8 cellular contexts compared by ENCODE assay signal in genomic region chr11:63680842-63681207, GRCh38. TPM values are rescaled to one million over a fixed set of nuclear protein-coding genes. Genes with fewer than 3 reads are reported as not detected.
DNase-seq lines count a peak whose midpoint lies in the region; ATAC-seq and TF ChIP-seq lines count a peak whose summit lies in the region.

No MANE protein-coding gene starts in this region.

- peak overlapping the region; percentile 86 to 88 (median 88) for H3K4me3 Mint-ChIP-seq in T-cell
- peak overlapping the region; percentile 96 for H3K4me3 Mint-ChIP-seq in neural crest cell

- no peak overlapping the region for H3K9ac ChIP-seq in endocrine pancreas (ENCODE audit: control insufficient read depth, insufficient read depth, low read length)

- no peak for TF ChIP-seq CTCF in BJ (IDR thresholded peaks at IDR 0.05; ENCODE audit: insufficient read depth, low read depth, low read length)
- TF ChIP-seq CTCF in HEK293 (tag by site-specific recombination; IDR thresholded peaks at IDR 0.05) = no peak
- no peak for TF ChIP-seq CTCF in neural crest cell (conservative IDR thresholded peaks at IDR 0.05)

- H3K27me3 Mint-ChIP-seq in T-cell (no peaks in the 10 kb centered on the region), neural crest cell (ENCODE audit: low read depth) (peaks cover 2% of the 10 kb centered on the region)

- CTCF ChIA-PET in BJ (lab: Yijun Ruan, JAX) = interaction anchor here (1.2 kb wide), 1 partner anchor 9 kb away, joined by 4 read pairs; no protein-coding TSS in a partner anchor
- CTCF ChIA-PET in HEK293 (lab: Yijun Ruan, JAX) = interaction anchor here (0.6 kb wide), 1 partner anchor 41 kb away, joined by 4 read pairs; no protein-coding TSS in a partner anchor
- CTCF ChIA-PET in T-cell (lab: Charles Lee) = interaction anchor here in 1 of 2 donors (1.0 to 1.5 kb wide), 4 partner anchors 8 to 57 kb away, joined by 3 to 9 read pairs (median 4); partner anchors contain the start of gene ATL3

- H3K9me3 Mint-ChIP-seq in T-cell (no peaks in the 10 kb centered on the region), neural crest cell (no peaks in the 10 kb centered on the region)

- H3K27ac Mint-ChIP-seq in T-cell = peak overlapping the region; percentile 91 to 92
- H3K27ac Mint-ChIP-seq in neural crest cell (ENCODE audit: unreplicated experiment) = peak overlapping the region; percentile 39

- ATAC-seq in T-cell (replicated peaks in 1 of 4) (no peak), HG03025 (IDR thresholded peaks at IDR 0.05; ENCODE audit: low FRiP score, unreplicated experiment) (no peak), HG02588 (IDR thresholded peaks at IDR 0.05; ENCODE audit: unreplicated experiment) (no peak)

- no peaks in the 10 kb centered on the region for H3K9me3 ChIP-seq in HEK293 (ENCODE audit: control insufficient read depth, insufficient read depth, low read depth, low read length)
- no peaks in the 10 kb centered on the region for H3K9me3 ChIP-seq in endocrine pancreas (ENCODE audit: control insufficient read depth, low read length)

- H3K4me1 ChIP-seq in HEK293 (ENCODE audit: control insufficient read depth, insufficient read depth, low read length) (no peaks in the 10 kb centered on the region), endocrine pancreas (ENCODE audit: control insufficient read depth, insufficient read depth, low read length) (no peaks in the 10 kb centered on the region)

- no peaks in the 10 kb centered on the region for H3K36me3 Mint-ChIP-seq in T-cell
- no peaks in the 10 kb centered on the region for H3K36me3 Mint-ChIP-seq in neural crest cell (ENCODE audit: low read depth)

- peaks cover 25 to 28% (median 25%) of the 10 kb centered on the region in 3 donors for H3K4me1 Mint-ChIP-seq in T-cell
- H3K4me1 Mint-ChIP-seq in neural crest cell = peaks cover 35% of the 10 kb centered on the region

- H3K4me3 ChIP-seq in BJ (ENCODE audit: low read depth, low read length) = peak overlapping the region; percentile 79
- peak overlapping the region; percentile 21 for H3K4me3 ChIP-seq in HEK293 (ENCODE audit: low read depth, low read length)
- H3K4me3 ChIP-seq in endocrine pancreas (ENCODE audit: control insufficient read depth, insufficient read depth, low read length) = peak overlapping the region; percentile 75

- H3K27ac ChIP-seq in HEK293 (ENCODE audit: extremely low read depth, low read depth, low read length) = 0 out of 2 replicates have a peak overlapping the region, but pooled peaks have one; percentile 1

- H3K27me3 ChIP-seq in BJ (ENCODE audit: control insufficient read depth, insufficient read depth, low read length) (no peaks in the 10 kb centered on the region), endocrine pancreas (ENCODE audit: control insufficient read depth, insufficient read depth, low read length) (no peaks in the 10 kb centered on the region)

- POLR2A ChIA-PET in BJ (lab: Charles Lee) (interaction anchor here (0.5 kb wide), 1 partner anchor 98 kb away, joined by 3 read pairs; no protein-coding TSS in a partner anchor), HEK293 (lab: Yijun Ruan, JAX) (interaction anchor here (0.6 to 3.2 kb wide), 12 partner anchors 7 to 88 kb away, joined by 3 to 31 read pairs (median 6); partner anchors contain the start of genes ATL3 and ZFTA), T-cell (lab: Charles Lee) (no interaction called here)

- DNase-seq in BJ (ENCODE audit: low read depth) (no peak), T-cell (no peak), neural crest cell (ENCODE audit: low read depth, low spot score) (peak; percentile 2), islet precursor cell (no peak)

- H3K36me3 ChIP-seq in BJ (ENCODE audit: control insufficient read depth, insufficient read depth, low read length) (no peaks in the 10 kb centered on the region), HEK293 (ENCODE audit: control insufficient read depth in 2 of 2, insufficient read depth in 1 of 2, low read length in 2 of 2) (no peaks in the 10 kb centered on the region), endocrine pancreas (ENCODE audit: control insufficient read depth, insufficient read depth, low read length) (no peaks in the 10 kb centered on the region)

TF ChIP-seq in HEK293, 187 proteins besides CTCF, POLR2A, EP300 and RAD21 (continues in another document):
- TF ChIP-seq ZNF302 (tag by site-specific recombination; IDR thresholded peaks at IDR 0.05; ENCODE audit: low read depth) (no peak), ZNF10 (tag by site-specific recombination; IDR thresholded peaks at IDR 0.05) (0 out of 2 replicates have a peak, but pooled peaks have one; percentile 14), ZNF561 (tag by site-specific recombination; IDR thresholded peaks at IDR 0.05; ENCODE audit: borderline replicate concordance) (0 out of 2 replicates have a peak, but pooled peaks have one; percentile 17), ZNF394 (tag by site-specific recombination; IDR thresholded peaks at IDR 0.05; ENCODE audit: borderline replicate concordance) (peak; percentile 9; the same call in 1 of the 2 replicates), ZBTB17 (tag by site-specific recombination; IDR thresholded peaks at IDR 0.05) (0 out of 2 replicates have a peak, but pooled peaks have one; percentile 12), SCRT2 (tag by site-specific recombination; IDR thresholded peaks at IDR 0.05) (peak; percentile 75), ZBTB8A (tag by site-specific recombination; IDR thresholded peaks at IDR 0.05) (no peak), ZNF596 (tag by site-specific recombination; IDR thresholded peaks at IDR 0.05) (no peak), SP7 (tag by site-specific recombination; IDR thresholded peaks at IDR 0.05) (0 out of 2 replicates have a peak, but pooled peaks have one; percentile 3)
- TF ChIP-seq, protein P1, sequence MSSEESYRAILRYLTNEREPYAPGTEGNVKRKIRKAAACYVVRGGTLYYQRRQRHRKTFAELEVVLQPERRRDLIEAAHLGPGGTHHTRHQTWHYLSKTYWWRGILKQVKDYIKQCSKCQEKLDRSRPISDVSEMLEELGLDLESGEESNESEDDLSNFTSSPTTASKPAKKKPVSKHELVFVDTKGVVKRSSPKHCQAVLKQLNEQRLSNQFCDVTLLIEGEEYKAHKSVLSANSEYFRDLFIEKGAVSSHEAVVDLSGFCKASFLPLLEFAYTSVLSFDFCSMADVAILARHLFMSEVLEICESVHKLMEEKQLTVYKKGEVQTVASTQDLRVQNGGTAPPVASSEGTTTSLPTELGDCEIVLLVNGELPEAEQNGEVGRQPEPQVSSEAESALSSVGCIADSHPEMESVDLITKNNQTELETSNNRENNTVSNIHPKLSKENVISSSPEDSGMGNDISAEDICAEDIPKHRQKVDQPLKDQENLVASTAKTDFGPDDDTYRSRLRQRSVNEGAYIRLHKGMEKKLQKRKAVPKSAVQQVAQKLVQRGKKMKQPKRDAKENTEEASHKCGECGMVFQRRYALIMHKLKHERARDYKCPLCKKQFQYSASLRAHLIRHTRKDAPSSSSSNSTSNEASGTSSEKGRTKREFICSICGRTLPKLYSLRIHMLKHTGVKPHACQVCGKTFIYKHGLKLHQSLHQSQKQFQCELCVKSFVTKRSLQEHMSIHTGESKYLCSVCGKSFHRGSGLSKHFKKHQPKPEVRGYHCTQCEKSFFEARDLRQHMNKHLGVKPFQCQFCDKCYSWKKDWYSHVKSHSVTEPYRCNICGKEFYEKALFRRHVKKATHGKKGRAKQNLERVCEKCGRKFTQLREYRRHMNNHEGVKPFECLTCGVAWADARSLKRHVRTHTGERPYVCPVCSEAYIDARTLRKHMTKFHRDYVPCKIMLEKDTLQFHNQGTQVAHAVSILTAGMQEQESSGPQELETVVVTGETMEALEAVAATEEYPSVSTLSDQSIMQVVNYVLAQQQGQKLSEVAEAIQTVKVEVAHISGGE (tag by site-specific recombination; conservative IDR thresholded peaks at IDR 0.05; ENCODE audit: low read depth) = no peak
- TF ChIP-seq, protein P2, sequence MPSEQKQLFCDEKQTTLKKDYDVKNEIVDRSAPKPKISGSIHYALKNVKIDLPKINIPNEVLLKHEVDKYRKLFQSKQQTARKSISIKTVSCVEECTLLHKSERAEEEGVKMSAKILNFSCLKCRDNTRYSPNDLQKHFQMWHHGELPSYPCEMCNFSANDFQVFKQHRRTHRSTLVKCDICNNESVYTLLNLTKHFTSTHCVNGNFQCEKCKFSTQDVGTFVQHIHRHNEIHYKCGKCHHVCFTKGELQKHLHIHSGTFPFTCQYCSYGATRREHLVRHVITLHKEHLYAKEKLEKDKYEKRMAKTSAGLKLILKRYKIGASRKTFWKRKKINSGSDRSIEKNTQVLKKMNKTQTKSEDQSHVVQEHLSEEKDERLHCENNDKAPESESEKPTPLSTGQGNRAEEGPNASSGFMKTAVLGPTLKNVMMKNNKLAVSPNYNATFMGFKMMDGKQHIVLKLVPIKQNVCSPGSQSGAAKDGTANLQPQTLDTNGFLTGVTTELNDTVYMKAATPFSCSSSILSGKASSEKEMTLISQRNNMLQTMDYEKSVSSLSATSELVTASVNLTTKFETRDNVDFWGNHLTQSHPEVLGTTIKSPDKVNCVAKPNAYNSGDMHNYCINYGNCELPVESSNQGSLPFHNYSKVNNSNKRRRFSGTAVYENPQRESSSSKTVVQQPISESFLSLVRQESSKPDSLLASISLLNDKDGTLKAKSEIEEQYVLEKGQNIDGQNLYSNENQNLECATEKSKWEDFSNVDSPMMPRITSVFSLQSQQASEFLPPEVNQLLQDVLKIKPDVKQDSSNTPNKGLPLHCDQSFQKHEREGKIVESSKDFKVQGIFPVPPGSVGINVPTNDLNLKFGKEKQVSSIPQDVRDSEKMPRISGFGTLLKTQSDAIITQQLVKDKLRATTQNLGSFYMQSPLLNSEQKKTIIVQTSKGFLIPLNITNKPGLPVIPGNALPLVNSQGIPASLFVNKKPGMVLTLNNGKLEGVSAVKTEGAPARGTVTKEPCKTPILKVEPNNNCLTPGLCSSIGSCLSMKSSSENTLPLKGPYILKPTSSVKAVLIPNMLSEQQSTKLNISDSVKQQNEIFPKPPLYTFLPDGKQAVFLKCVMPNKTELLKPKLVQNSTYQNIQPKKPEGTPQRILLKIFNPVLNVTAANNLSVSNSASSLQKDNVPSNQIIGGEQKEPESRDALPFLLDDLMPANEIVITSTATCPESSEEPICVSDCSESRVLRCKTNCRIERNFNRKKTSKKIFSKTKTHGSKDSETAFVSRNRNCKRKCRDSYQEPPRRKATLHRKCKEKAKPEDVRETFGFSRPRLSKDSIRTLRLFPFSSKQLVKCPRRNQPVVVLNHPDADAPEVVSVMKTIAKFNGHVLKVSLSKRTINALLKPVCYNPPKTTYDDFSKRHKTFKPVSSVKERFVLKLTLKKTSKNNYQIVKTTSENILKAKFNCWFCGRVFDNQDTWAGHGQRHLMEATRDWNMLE (tag by site-specific recombination; conservative IDR thresholded peaks at IDR 0.05; ENCODE audit: low read depth) = no peak

RNA-seq across cellular contexts. Expression of gene RTN3, which starts 0.5 kb away (rescaled TPM):
- polyA plus RNA-seq in BJ (2011; rRNA removed) = 91.4 and 164 TPM in 2 replicates
- 67.8 and 88.1 TPM in 2 replicates for polyA minus RNA-seq in BJ (2011; rRNA and poly(A)+ RNA removed)
- total RNA-seq in T-cell = 10 to 100 TPM; 25.0 to 39.7 (median 34.9) TPM
- total RNA-seq in neural crest cell = 136 and 137 TPM in 2 replicates

RNA-seq across cellular contexts. Expression of gene ATL3, which starts 9.6 kb away (rescaled TPM):
- 36.1 and 64.8 TPM in 2 replicates for polyA plus RNA-seq in BJ (2011; rRNA removed)
- 49.8 and 61.1 TPM in 2 replicates for polyA minus RNA-seq in BJ (2011; rRNA and poly(A)+ RNA removed)
- 10 to 100 TPM; 27.4 to 43.7 (median 37.6) TPM for total RNA-seq in T-cell
- 13.2 and 15.2 TPM in 2 replicates for total RNA-seq in neural crest cell

Comparison
In these comparisons a context has a peak if more than half of its experiments do, and no peak if none do; other contexts are left out.
1. H3K4me3 ChIP-seq: peak in every context shown above with its lines; median percentile 79 in BJ; 75 in endocrine pancreas; 21 in HEK293.
2. POLR2A ChIA-PET loops: an anchor here in BJ (0.5 kb wide) and HEK293 (0.6 to 3.2 kb wide); none called in T-cell.